17 cellular contexts compared by ENCODE assay signal in the genomic region with DNA sequence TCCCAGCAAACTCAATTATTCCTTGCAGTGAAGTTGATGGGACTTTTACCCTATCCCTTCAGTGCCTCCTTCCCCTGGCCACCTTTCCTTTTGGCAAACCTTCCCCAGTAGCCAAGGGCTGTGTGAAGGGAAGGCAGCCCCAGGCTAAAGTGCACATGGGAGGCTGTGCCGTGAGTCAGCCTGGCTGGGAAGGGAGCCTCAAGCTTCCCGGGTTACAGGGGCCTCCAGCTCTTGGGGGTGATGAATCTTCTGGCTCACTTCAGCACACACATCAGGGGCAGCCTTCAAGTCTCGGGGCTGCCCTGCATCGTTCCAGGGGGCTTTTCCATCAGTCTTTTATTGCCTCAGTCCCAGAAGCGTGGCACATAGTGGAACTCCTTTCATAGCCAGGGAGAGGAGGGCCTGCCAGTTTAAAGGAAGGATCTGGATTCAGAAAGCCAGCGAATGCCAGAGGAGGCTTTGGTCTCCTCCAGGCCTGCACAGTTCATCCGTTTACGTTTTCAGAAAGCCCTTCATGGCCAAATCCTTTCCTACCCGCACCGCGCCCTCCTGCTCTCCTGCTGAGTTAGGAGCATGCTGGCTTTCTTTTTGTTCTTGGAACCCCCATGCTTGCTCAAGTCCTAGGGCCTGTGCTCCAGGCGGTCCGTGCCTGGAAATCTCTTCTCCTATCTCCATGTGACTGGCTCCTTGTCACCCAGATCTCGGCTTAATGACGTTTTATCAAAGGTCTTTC.
DNase-seq lines count a peak whose midpoint lies in the region; ATAC-seq, FAIRE-seq and TF ChIP-seq lines count a peak whose summit lies in the region.
"Had no signal": no experiment of that assay in that cellular context is flagged by ENCODE, and none has a peak within 500 bp of the region (broad histone marks: within the 10 kb centered on the region; RNA-seq: fewer than 3 reads in every experiment).

No MANE protein-coding gene starts in this region.

- no peak overlapping the region for H4K91ac ChIP-seq in IMR-90 (ENCODE audit: insufficient read depth, low read depth, low read length)

- CTCF ChIA-PET in A549 (lab: Yijun Ruan, JAX) (interaction anchor here (1.4 kb wide), 1 partner anchor 43 kb away, joined by 3 read pairs; no protein-coding TSS in a partner anchor), IMR-90 (lab: Yijun Ruan, JAX) (interaction anchor here (0.6 kb wide), 1 partner anchor 32 kb away, joined by 3 read pairs; no protein-coding TSS in a partner anchor)

- no peak for FAIRE-seq in A549 (lab: Jason Lieb, UNC)
- no peak for FAIRE-seq in bronchial epithelial cell (lab: Jason Lieb, UNC)

- H3K27me3 ChIP-seq in IMR-90 (ENCODE audit: control insufficient read depth, insufficient read depth, low read length) (peaks cover 12% of the 10 kb centered on the region), bronchial epithelial cell (ENCODE audit: control insufficient read depth, insufficient read depth, low read length) (peaks cover 2% of the 10 kb centered on the region)
- H3K27me3 ChIP-seq: right atrium auricular region, uterus had no signal

- H2AFZ ChIP-seq in IMR-90 (replicated peaks; ENCODE audit: low read length, poor library complexity), result peak overlapping the region; percentile 71

- H3K4me2 ChIP-seq in A549, result peak overlapping the region; percentile 49; the same call in 2 of the 3 replicates
- H3K4me2 ChIP-seq in IMR-90 (ENCODE audit: low read depth, low read length), result no peak overlapping the region

- no peaks in the 10 kb centered on the region for H3K4me1 Mint-ChIP-seq in activated T-cell treated with anti-CD3 and anti-CD28 coated beads, Interleukin-2, amount 50 U/mL, for 72 hours (ENCODE audit: low read depth)
- H3K4me1 Mint-ChIP-seq: activated naive CD4-positive, alpha-beta T cell treated with anti-CD3 and anti-CD28 coated beads, Interleukin-2, amount 10 ng/mL, durations not matched to agents 7 days and 5 days had no signal

- intact Hi-C loops in IMR-90 (cut with micrococcal nuclease), result no loop called here

- no peak overlapping the region for H3K23ac ChIP-seq in IMR-90 (ENCODE audit: low read depth, low read length)

- no peaks in the 10 kb centered on the region for H3K27me3 Mint-ChIP-seq in activated T-cell treated with anti-CD3 and anti-CD28 coated beads, Interleukin-2, amount 50 U/mL, for 72 hours (ENCODE audit: low read depth)
- H3K27me3 Mint-ChIP-seq: activated naive CD4-positive, alpha-beta T cell treated with anti-CD3 and anti-CD28 coated beads, Interleukin-2, amount 10 ng/mL, durations not matched to agents 7 days and 5 days had no signal

- H4K8ac ChIP-seq in IMR-90 (ENCODE audit: low read depth in 2 of 2, low read length in 2 of 2), result no peak overlapping the region

- peak; percentile 23 to 30 for DNase-seq in A549 (ENCODE audit: low read depth in 1 of 2, low spot score in 1 of 2)
- peak; percentile 42 for DNase-seq in IMR-90
- DNase-seq in bronchial epithelial cell (ENCODE audit: low read depth), result peak; percentile 16
- DNase-seq in medulla oblongata (ENCODE audit: extremely low spot score), result peak; percentile 16
- no peak for DNase-seq in NCI-H2227 treated with DMSO at 0.1 percent for 48 hours (lab: John Stamatoyannopoulos, UW)
- DNase-seq in activated T-cell treated with anti-CD3 and anti-CD28 coated beads, Interleukin-2, amount 50 U/mL, for 72 hours, result no peak
- no peak for DNase-seq in effector CD8-positive, alpha-beta T cell (lab: John Stamatoyannopoulos, UW)
- DNase-seq: activated naive CD4-positive, alpha-beta T cell treated with anti-CD3 and anti-CD28 coated beads, Interleukin-2, amount 10 ng/mL, durations not matched to agents 7 days and 5 days; caudate nucleus; GDM1; NCI-H1105 treated with DMSO at 0.1 percent for 48 hours; NCI-H510A; stimulated activated CD4-positive, alpha-beta T cell treated with anti-CD3 and anti-CD28 coated beads, Interleukin-4, amount 100 ng/mL, for 1 hour had no signal

- TF ChIP-seq EP300 in A549 (IDR thresholded peaks at IDR 0.05), result no peak

- WGBS in A549 (ENCODE audit: missing lambda C conversion rate), result 87% methylated on average over 13 of the region's 15 CpGs
- 83% methylated on average over 1 of the region's 15 CpGs; no CpG with 5 or more reads in 1 of the 2 experiments for WGBS in IMR-90 (ENCODE audit: extremely low coverage in 2 of 2, insufficient read length in 1 of 2), 2 experiments

- no peak overlapping the region for H2BK120ac ChIP-seq in IMR-90 (ENCODE audit: low read depth, low read length)

- no peak overlapping the region for H3K4ac ChIP-seq in IMR-90 (ENCODE audit: low read depth, low read length)

- H2AK5ac ChIP-seq in IMR-90 (ENCODE audit: low read depth, low read length), result no peak overlapping the region

- dilution Hi-C loops in IMR-90 (cut with HindIII; ENCODE audit: low sequenced_read_pairs, unreplicated experiment), result no loop called here

- no peak overlapping the region for H3K4me3 ChIP-seq in A549
- H3K4me3 ChIP-seq in IMR-90 (ENCODE audit: insufficient read depth, low read depth, low read length), result no peak overlapping the region
- H3K4me3 ChIP-seq in bronchial epithelial cell (ENCODE audit: low read depth, low read length), result no peak overlapping the region
- H3K4me3 ChIP-seq: right atrium auricular region, uterus had no signal

- BruUV-seq in IMR-90 (replicated peaks; lab: Mats Ljungman, UMichigan), result no TSS peak

- no peak overlapping the region for H2BK5ac ChIP-seq in IMR-90 (ENCODE audit: low read depth, low read length, poor library complexity, severe bottlenecking)

- H3K9me3 ChIP-seq in A549 (no peaks in the 10 kb centered on the region), IMR-90 (ENCODE audit: control insufficient read depth, insufficient read depth, low read length) (no peaks in the 10 kb centered on the region)
- H3K9me3 ChIP-seq: right atrium auricular region, uterus had no signal

- H3K14ac ChIP-seq in IMR-90 (replicated peaks; ENCODE audit: low read depth, low read length), result no peak overlapping the region

- H2BK20ac ChIP-seq in IMR-90 (ENCODE audit: low read depth, low read length), result no peak overlapping the region

- H3K27ac Mint-ChIP-seq in activated T-cell treated with anti-CD3 and anti-CD28 coated beads, Interleukin-2, amount 50 U/mL, for 72 hours, result no peak overlapping the region
- H3K27ac Mint-ChIP-seq: activated naive CD4-positive, alpha-beta T cell treated with anti-CD3 and anti-CD28 coated beads, Interleukin-2, amount 10 ng/mL, durations not matched to agents 7 days and 5 days; natural killer cell treated with Interleukin-12 subunit alpha and Interleukin-12 subunit beta and Interleukin-15 and Interleukin-18, amount 100 ng/mL, for 72 hours had no signal

- H3K4me1 ChIP-seq in A549 (peaks cover 11% of the 10 kb centered on the region), IMR-90 (ENCODE audit: control insufficient read depth, insufficient read depth, low read length) (peaks cover 3% of the 10 kb centered on the region; the same call in 1 of the 2 replicates)
- H3K4me1 ChIP-seq: right atrium auricular region, uterus had no signal

- H3K79me1 ChIP-seq in IMR-90 (ENCODE audit: low read depth in 1 of 2, low read length in 2 of 2), result no peaks in the 10 kb centered on the region

- H3K56ac ChIP-seq in IMR-90 (ENCODE audit: extremely low read depth, insufficient read depth, low read length), result no peak overlapping the region

- TF ChIP-seq POLR2A in A549 (IDR thresholded peaks at IDR 0.05; ENCODE audit: low read length) (no peak), IMR-90 (IDR thresholded peaks at IDR 0.05; ENCODE audit: low read depth, low read length) (no peak)

- ATAC-seq in A549 (peak; percentile 67 to 77; a peak in 4 of 6 replicates), IMR-90 (ENCODE audit: low read depth) (peak; percentile 63; the same call in 1 of the 2 replicates), GM19463 (IDR thresholded peaks at IDR 0.05; ENCODE audit: unreplicated experiment) (no peak)
- ATAC-seq in activated T-cell treated with anti-CD3 and anti-CD28 coated beads, Interleukin-2, amount 50 U/mL, for 72 hours (replicated peaks in 1 of 2), result no peak
- ATAC-seq: natural killer cell treated with Interleukin-12 subunit alpha and Interleukin-12 subunit beta and Interleukin-15 and Interleukin-18, amount 100 ng/mL, for 72 hours had no signal

- H3K18ac ChIP-seq in IMR-90 (ENCODE audit: low read depth, low read length), result no peak overlapping the region

- H3K4me3 Mint-ChIP-seq in activated T-cell treated with anti-CD3 and anti-CD28 coated beads, Interleukin-2, amount 50 U/mL, for 72 hours, result no peak overlapping the region
- H3K4me3 Mint-ChIP-seq: activated naive CD4-positive, alpha-beta T cell treated with anti-CD3 and anti-CD28 coated beads, Interleukin-2, amount 10 ng/mL, durations not matched to agents 7 days and 5 days; natural killer cell treated with Interleukin-12 subunit alpha and Interleukin-12 subunit beta and Interleukin-15 and Interleukin-18, amount 100 ng/mL, for 72 hours had no signal

- no peaks in the 10 kb centered on the region for H3K36me3 Mint-ChIP-seq in activated T-cell treated with anti-CD3 and anti-CD28 coated beads, Interleukin-2, amount 50 U/mL, for 72 hours (ENCODE audit: insufficient read depth in 2 of 2)
- H3K36me3 Mint-ChIP-seq: activated naive CD4-positive, alpha-beta T cell treated with anti-CD3 and anti-CD28 coated beads, Interleukin-2, amount 10 ng/mL, durations not matched to agents 7 days and 5 days; natural killer cell treated with Interleukin-12 subunit alpha and Interleukin-12 subunit beta and Interleukin-15 and Interleukin-18, amount 100 ng/mL, for 72 hours had no signal

- no peaks in the 10 kb centered on the region; the same call in 1 of the 2 replicates for H4K20me1 ChIP-seq in IMR-90 (ENCODE audit: insufficient read depth, low read length)

- peak overlapping the region in 1 of 2 experiments; percentile 6; a peak in 4 of 6 replicates for H3K27ac ChIP-seq in A549
- H3K27ac ChIP-seq in IMR-90 (ENCODE audit: insufficient read depth, low read length), result no peak overlapping the region
- H3K27ac ChIP-seq: right atrium auricular region, uterus had no signal

- H2BK15ac ChIP-seq in IMR-90 (ENCODE audit: low read depth, low read length), result no peak overlapping the region

- POLR2A ChIA-PET in A549 (lab: Yijun Ruan, JAX), result no interaction called here
- POLR2A ChIA-PET in IMR-90 (lab: Charles Lee; ENCODE audit: unreplicated experiment), result no interaction called here

- no peaks in the 10 kb centered on the region for H3K36me3 ChIP-seq in IMR-90 (ENCODE audit: control insufficient read depth, insufficient read depth, low read length)
- no peaks in the 10 kb centered on the region for H3K36me3 ChIP-seq in bronchial epithelial cell (ENCODE audit: control insufficient read depth, insufficient read depth, low read length)
- H3K36me3 ChIP-seq: right atrium auricular region, uterus had no signal

- no peak overlapping the region for H4K5ac ChIP-seq in IMR-90 (ENCODE audit: low read depth, low read length)

- TF ChIP-seq CTCF in A549 (IDR thresholded peaks at IDR 0.05) (no peak), IMR-90 (conservative IDR thresholded peaks at IDR 0.05; ENCODE audit: low read depth, low read length) (no peak), bronchial epithelial cell (IDR thresholded peaks at IDR 0.05; ENCODE audit: insufficient read depth, low read length, severe bottlenecking) (no peak)

- H3K9ac ChIP-seq in IMR-90 (ENCODE audit: low read depth, low read length), result no peak overlapping the region

- no peaks in the 10 kb centered on the region for H3K9me1 ChIP-seq in IMR-90 (ENCODE audit: insufficient read depth, low read length)

- in situ Hi-C loops in IMR-90 (cut with MboI; ENCODE audit: low sequenced_read_pairs), result no loop called here

- no peak for TF ChIP-seq RAD21 in A549 (conservative IDR thresholded peaks at IDR 0.05 in 1 of 2, IDR thresholded peaks at IDR 0.05 in 1 of 2)
- no peak for TF ChIP-seq RAD21 in IMR-90 (IDR thresholded peaks at IDR 0.05; ENCODE audit: low read length)

- H3K9me3 Mint-ChIP-seq in activated T-cell treated with anti-CD3 and anti-CD28 coated beads, Interleukin-2, amount 50 U/mL, for 72 hours, result no peaks in the 10 kb centered on the region
- H3K9me3 Mint-ChIP-seq: natural killer cell treated with Interleukin-12 subunit alpha and Interleukin-12 subunit beta and Interleukin-15 and Interleukin-18, amount 100 ng/mL, for 72 hours had no signal

- peak overlapping the region; percentile 28 for H2AK9ac ChIP-seq in IMR-90 (replicated peaks; ENCODE audit: low read depth, low read length, poor library complexity)

Comparison
In these comparisons a context has a peak if more than half of its experiments do, and no peak if none do; other contexts are left out.
1. ATAC-seq: peak in A549 (2 of 2) and IMR-90 (single experiment); none in activated T-cell treated with anti-CD3 and anti-CD28 coated beads, Interleukin-2, amount 50 U/mL, for 72 hours (0 of 2) and GM19463 (single experiment).
2. DNase-seq: peak in A549 (2 of 2), IMR-90 (single experiment), bronchial epithelial cell (single experiment) and medulla oblongata (single experiment); none in NCI-H2227 treated with DMSO at 0.1 percent for 48 hours (single experiment), activated T-cell treated with anti-CD3 and anti-CD28 coated beads, Interleukin-2, amount 50 U/mL, for 72 hours (0 of 2) and effector CD8-positive, alpha-beta T cell (single experiment).